11 cellular contexts compared by ENCODE assay signal in genomic region chr1:8554956-8555534, GRCh38.
DNase-seq lines count a peak whose midpoint lies in the region; ATAC-seq and TF ChIP-seq lines count a peak whose summit lies in the region.
"Had no signal": no experiment of that assay in that cellular context is flagged by ENCODE, and none has a peak within 500 bp of the region (broad histone marks: within the 10 kb centered on the region; RNA-seq: fewer than 3 reads in every experiment).

No MANE protein-coding gene starts in this region.

- TF ChIP-seq CTCF in choroid plexus epithelial cell (conservative IDR thresholded peaks at IDR 0.05; ENCODE audit: low read depth, low read length): no peak
- no peak for TF ChIP-seq CTCF in sigmoid colon (IDR thresholded peaks at IDR 0.05)
- no peak for TF ChIP-seq CTCF in GM13976 (IDR thresholded peaks at IDR 0.05; ENCODE audit: borderline replicate concordance, control extremely low read depth, extremely low read depth, insufficient read depth, missing control alignments)

- WGBS in sigmoid colon, 2 donors: 87% methylated on average over 2 of the region's 2 CpGs

- no peak for TF ChIP-seq POLR2A in sigmoid colon (IDR thresholded peaks at IDR 0.05)

- intact Hi-C loops in sigmoid colon (cut with DNase I): no loop called here

- H3K4me1 ChIP-seq in sigmoid colon: peaks cover 0 to 13% (median 3%) of the 10 kb centered on the region in 4 donors

- no peak overlapping the region for H3K27ac ChIP-seq in sigmoid colon

- H3K9me3 ChIP-seq in sigmoid colon: no peaks in the 10 kb centered on the region

- in situ Hi-C loops in GM13976 (cut with MboI; ENCODE audit: low sequenced_read_pairs, unreplicated experiment): no loop called here

- no peaks in the 10 kb centered on the region for H3K27me3 ChIP-seq in sigmoid colon

- TF ChIP-seq EP300 in sigmoid colon (IDR thresholded peaks at IDR 0.05): no peak

- no peak for ATAC-seq in HG03442 (IDR thresholded peaks at IDR 0.05; ENCODE audit: unreplicated experiment)
- ATAC-seq: activated CD8-positive, alpha-beta memory T cell treated with anti-CD3 and anti-CD28 coated beads, Interleukin-2, amount 10 ng/mL, durations not matched to agents 7 days and 5 days had no signal

- H3K4me3 ChIP-seq in choroid plexus epithelial cell (ENCODE audit: low read depth, low read length) (no peak overlapping the region), sigmoid colon (no peak overlapping the region)

- H3K36me3 ChIP-seq in sigmoid colon: peaks cover 0 to 11% (median 0%) of the 10 kb centered on the region in 4 donors

- DNase-seq in HCEC 1CT (peak; percentile 46), OCI-M1 (lab: John Stamatoyannopoulos, UW) (peak; percentile 67), choroid plexus epithelial cell (ENCODE audit: low read depth) (peak; percentile 72), sigmoid colon (peak; percentile 42), GM13976 (ENCODE audit: low spot score) (no peak), GDM1 (lab: John Stamatoyannopoulos, UW) (no peak)
- DNase-seq: activated CD8-positive, alpha-beta memory T cell treated with anti-CD3 and anti-CD28 coated beads, Interleukin-2, amount 10 ng/mL, durations not matched to agents 7 days and 5 days; effector CD4-positive, alpha-beta T cell; NCI-H1048; stimulated activated naive CD4-positive, alpha-beta T cell treated with Interleukin-2 at 50 U/mL for 16 hours had no signal

Comparison
In these comparisons a context has a peak if more than half of its experiments do, and no peak if none do; other contexts are left out.
1. DNase-seq: peak in HCEC 1CT (single experiment), OCI-M1 (single experiment), choroid plexus epithelial cell (single experiment) and sigmoid colon (single experiment); none in GM13976 (single experiment) and GDM1 (single experiment).